ENCODE assay signal across 15 cellular contexts in the genomic region with DNA sequence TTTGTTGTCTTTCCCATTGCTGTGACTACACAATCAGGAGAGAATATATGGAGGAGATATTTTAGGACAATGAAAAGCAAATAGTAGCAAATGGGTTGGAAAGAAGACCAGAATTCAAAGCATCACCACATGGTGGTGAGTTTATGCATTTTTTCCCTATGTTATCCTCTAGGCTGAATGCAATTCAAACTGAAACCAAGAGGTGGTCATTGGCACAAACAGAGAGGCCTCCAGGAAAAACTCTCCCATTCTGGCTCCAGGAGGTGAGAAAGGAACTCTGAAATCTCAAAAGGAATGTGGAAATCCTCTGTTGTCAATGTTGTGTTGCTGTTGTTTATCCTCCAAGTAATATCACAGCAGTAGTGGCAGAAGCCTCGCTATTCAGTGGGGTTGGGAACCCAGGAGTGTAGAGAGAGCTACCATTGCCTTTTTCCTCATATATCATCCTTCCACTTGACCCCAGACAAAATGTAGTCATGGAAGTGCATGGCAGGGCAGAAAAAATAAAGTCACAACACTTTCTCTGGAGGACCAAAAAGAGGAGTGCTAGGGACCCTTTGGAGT.
DNase-seq lines count a peak whose midpoint lies in the region; ATAC-seq and TF ChIP-seq lines count a peak whose summit lies in the region.
"Had no signal": no experiment of that assay in that cellular context is flagged by ENCODE, and none has a peak within 500 bp of the region (broad histone marks: within the 10 kb centered on the region; RNA-seq: fewer than 3 reads in every experiment).

No MANE protein-coding gene starts in this region.

- no peak overlapping the region for H3K18ac ChIP-seq in mesendoderm (ENCODE audit: low read length)

- H3K4me1 ChIP-seq in HCT116 (ENCODE audit: control insufficient read depth in 1 of 2, insufficient read depth in 2 of 2, low read length in 2 of 2) (no peaks in the 10 kb centered on the region), Panc1 (ENCODE audit: control insufficient read depth, insufficient read depth, low read length) (peaks cover 4% of the 10 kb centered on the region; the same call in 1 of the 2 replicates), mesendoderm (ENCODE audit: control insufficient read depth, low read depth, low read length) (no peaks in the 10 kb centered on the region)
- H3K4me1 ChIP-seq: tibial artery had no signal

- peak overlapping the region; percentile 7 for H2BK5ac ChIP-seq in mesendoderm (ENCODE audit: low read length)

- no CpG with 5 or more reads among the region's 1 CpG for WGBS in mesendoderm (ENCODE audit: extremely low coverage, insufficient coverage, low lambda C conversion rate)

- H4K8ac ChIP-seq in mesendoderm (ENCODE audit: low read depth, low read length): no peak overlapping the region

- no TSS peak for BruUV-seq in HCT116 (replicated peaks; lab: Mats Ljungman, UMichigan)
- BruUV-seq in Panc1 (replicated peaks; lab: Mats Ljungman, UMichigan): no TSS peak

- no peaks in the 10 kb centered on the region for H3K9me2 ChIP-seq in HCT116 (ENCODE audit: insufficient read depth)

- DNase-seq in HCT116 (ENCODE audit: low read depth, low spot score): no peak
- no peak for DNase-seq in Panc1 (ENCODE audit: low read depth, low spot score)
- peak; percentile 88 for DNase-seq in mesendoderm
- DNase-seq in central memory CD4-positive, alpha-beta T cell: no peak
- DNase-seq in SKM-1 treated with dmso at 0.1 percent for 144 hours (lab: John Stamatoyannopoulos, UW; ENCODE audit: unreplicated experiment): no peak
- DNase-seq in HCEC 1CT: no peak
- DNase-seq: activated naive CD4-positive, alpha-beta T cell treated with anti-CD3 and anti-CD28 coated beads, Interleukin-2, amount 50 U/mL, for 16 hours; GF-D8; tibial artery had no signal

- in situ Hi-C loops in Panc1 (cut with HindIII; ENCODE audit: low pct_unique_long_range_greater_than_20kb, low sequenced_read_pairs): no loop called here

- no peaks in the 10 kb centered on the region for H3K79me1 ChIP-seq in mesendoderm (ENCODE audit: low read length)

- no peak overlapping the region for H2BK120ac ChIP-seq in mesendoderm (ENCODE audit: low read depth, low read length)

- intact Hi-C loops in HCT116 (cut with micrococcal nuclease): loop anchor here (1.0 to 5.0 kb wide), 2 partner anchors 592 to 830 kb away; no protein-coding TSS in a partner anchor
- intact Hi-C loops in Panc1 (cut with micrococcal nuclease; ENCODE audit: unreplicated experiment): loop anchor here (5.0 to 10.0 kb wide), 2 partner anchors 577 to 835 kb away; no protein-coding TSS in a partner anchor

- no peaks in the 10 kb centered on the region for H4K20me1 ChIP-seq in HCT116 (ENCODE audit: insufficient read depth)

- CTCF ChIA-PET in HCT116 (lab: Charles Lee): no interaction called here
- CTCF ChIA-PET in Panc1 (lab: Charles Lee): no interaction called here

- H4K5ac ChIP-seq in mesendoderm (ENCODE audit: low read length): no peak overlapping the region

- RAD21 ChIA-PET in HCT116 (lab: Charles Lee; ENCODE audit: low non-redundant PET in 1 of 2, low total read pairs in 2 of 2, uncharacterized antibody in 2 of 2, unreplicated experiment in 2 of 2): no interaction called here

- peaks cover 21% of the 10 kb centered on the region for H3K27me3 ChIP-seq in HCT116 (ENCODE audit: insufficient read depth, low read length)
- no peaks in the 10 kb centered on the region for H3K27me3 ChIP-seq in Panc1 (ENCODE audit: control insufficient read depth, insufficient read depth, low read length)
- H3K27me3 ChIP-seq in mesendoderm (ENCODE audit: insufficient read depth, low read length, poor library complexity): no peaks in the 10 kb centered on the region
- H3K27me3 ChIP-seq: cardiac muscle cell, tibial artery had no signal

- H3K27ac ChIP-seq in HCT116 (ENCODE audit: low read depth, low read length) (no peak overlapping the region), Panc1 (ENCODE audit: low read length) (peak overlapping the region; percentile 54; the same call in 1 of the 2 replicates), mesendoderm (ENCODE audit: low read depth, low read length) (peak overlapping the region; percentile 49)
- H3K27ac ChIP-seq: cardiac muscle cell, KMS-11, tibial artery had no signal

- TF ChIP-seq POLR2A in HCT116 (IDR thresholded peaks at IDR 0.05; ENCODE audit: borderline replicate concordance, extremely low read depth, insufficient read depth, insufficient read length): no peak

- no peak for TF ChIP-seq CTCF in HCT116 (IDR thresholded peaks at IDR 0.05 in 2 of 3, conservative IDR thresholded peaks at IDR 0.05 in 1 of 3; ENCODE audit: borderline replicate concordance in 1 of 3, insufficient read depth in 1 of 3, low read depth in 2 of 3, low read length in 2 of 3)
- TF ChIP-seq CTCF in Panc1 (IDR thresholded peaks at IDR 0.05): no peak

- POLR2A ChIA-PET in HCT116 (lab: Charles Lee) (no interaction called here), Panc1 (lab: Charles Lee) (no interaction called here)

- H3K4ac ChIP-seq in mesendoderm (ENCODE audit: low read depth, low read length): no peak overlapping the region

- ATAC-seq in GM19463 (IDR thresholded peaks at IDR 0.05; ENCODE audit: unreplicated experiment) (peak; percentile 11), HCT116 (peak; percentile 60), Panc1 (peak; percentile 59; the same call in 1 of the 2 replicates), HG03520 (IDR thresholded peaks at IDR 0.05; ENCODE audit: unreplicated experiment) (no peak)
- ATAC-seq: activated CD4-positive, alpha-beta T cell treated with anti-CD3 and anti-CD28 coated beads for 36 hours had no signal

- H2BK15ac ChIP-seq in mesendoderm (replicated peaks; ENCODE audit: low read depth): no peak overlapping the region

- no peaks in the 10 kb centered on the region for H3K36me3 ChIP-seq in HCT116 (ENCODE audit: control insufficient read depth in 1 of 2, insufficient read depth in 2 of 2, low read length in 2 of 2)
- H3K36me3 ChIP-seq in Panc1 (ENCODE audit: control insufficient read depth, insufficient read depth, low read length): no peaks in the 10 kb centered on the region
- no peaks in the 10 kb centered on the region for H3K36me3 ChIP-seq in mesendoderm (ENCODE audit: control insufficient read depth, insufficient read depth, low read length)
- H3K36me3 ChIP-seq: cardiac muscle cell, tibial artery had no signal

- no peak overlapping the region for H3K23ac ChIP-seq in mesendoderm (ENCODE audit: low read length)

- H2AK5ac ChIP-seq in mesendoderm (ENCODE audit: low read length): no peak overlapping the region

- H3K9me3 ChIP-seq in HCT116 (ENCODE audit: control insufficient read depth in 1 of 2, insufficient read depth in 1 of 2, low read depth in 1 of 2, low read length in 2 of 2) (no peaks in the 10 kb centered on the region), Panc1 (ENCODE audit: control insufficient read depth, insufficient read depth, low read depth, low read length) (no peaks in the 10 kb centered on the region)
- H3K9me3 ChIP-seq: mucosa of descending colon, tibial artery had no signal

- TF ChIP-seq RAD21 in HCT116 (IDR thresholded peaks at IDR 0.05; ENCODE audit: low read depth): no peak

- H3K4me2 ChIP-seq in HCT116 (ENCODE audit: low read length) (0 out of 2 replicates have a peak overlapping the region, but pooled peaks have one; percentile 7), mesendoderm (ENCODE audit: low read length) (no peak overlapping the region)
- H3K4me2 ChIP-seq: KMS-11 had no signal

- H3K56ac ChIP-seq in mesendoderm (ENCODE audit: low read length): no peak overlapping the region

- no peak overlapping the region for H3K4me3 ChIP-seq in HCT116 (replicated peaks in 1 of 2; ENCODE audit: low read depth in 1 of 2, low read length in 2 of 2)
- H3K4me3 ChIP-seq in Panc1 (ENCODE audit: low read depth in 2 of 2, low read length in 2 of 2): no peak overlapping the region
- no peak overlapping the region for H3K4me3 ChIP-seq in mesendoderm (ENCODE audit: low read length)
- H3K4me3 ChIP-seq: cardiac muscle cell, mucosa of descending colon, tibial artery had no signal

- H3K79me2 ChIP-seq in HCT116 (ENCODE audit: insufficient read depth, low read length) (no peaks in the 10 kb centered on the region), mesendoderm (ENCODE audit: control insufficient read depth, insufficient read depth, low read length) (no peaks in the 10 kb centered on the region)

- H3K9ac ChIP-seq in HCT116 (ENCODE audit: low read length): no peak overlapping the region
- H3K9ac ChIP-seq in mesendoderm (ENCODE audit: low read length): no peak overlapping the region
- H3K9ac ChIP-seq: KMS-11 had no signal

- peak overlapping the region; percentile 31 for H2AFZ ChIP-seq in HCT116 (ENCODE audit: low read depth, low read length, poor library complexity, severe bottlenecking)

TF ChIP-seq in HCT116, 20 proteins besides CTCF, POLR2A, EP300 and RAD21 (continues in another document):
- TF ChIP-seq YY1 (IDR thresholded peaks at IDR 0.05; ENCODE audit: extremely low read depth, insufficient replicate concordance, low read depth, low read length) (no peak), SP1 (IDR thresholded peaks at IDR 0.05; ENCODE audit: low read depth) (no peak), CBX3 (IDR thresholded peaks at IDR 0.05; ENCODE audit: low read depth) (no peak), EGR1 (IDR thresholded peaks at IDR 0.05; ENCODE audit: low read depth) (no peak), EZH2 (IDR thresholded peaks at IDR 0.05) (no peak), CEBPB (IDR thresholded peaks at IDR 0.05; ENCODE audit: low read depth) (no peak), ELF1 (IDR thresholded peaks at IDR 0.05; ENCODE audit: borderline replicate concordance, low read depth) (no peak)
- TF ChIP-seq, protein P1, sequence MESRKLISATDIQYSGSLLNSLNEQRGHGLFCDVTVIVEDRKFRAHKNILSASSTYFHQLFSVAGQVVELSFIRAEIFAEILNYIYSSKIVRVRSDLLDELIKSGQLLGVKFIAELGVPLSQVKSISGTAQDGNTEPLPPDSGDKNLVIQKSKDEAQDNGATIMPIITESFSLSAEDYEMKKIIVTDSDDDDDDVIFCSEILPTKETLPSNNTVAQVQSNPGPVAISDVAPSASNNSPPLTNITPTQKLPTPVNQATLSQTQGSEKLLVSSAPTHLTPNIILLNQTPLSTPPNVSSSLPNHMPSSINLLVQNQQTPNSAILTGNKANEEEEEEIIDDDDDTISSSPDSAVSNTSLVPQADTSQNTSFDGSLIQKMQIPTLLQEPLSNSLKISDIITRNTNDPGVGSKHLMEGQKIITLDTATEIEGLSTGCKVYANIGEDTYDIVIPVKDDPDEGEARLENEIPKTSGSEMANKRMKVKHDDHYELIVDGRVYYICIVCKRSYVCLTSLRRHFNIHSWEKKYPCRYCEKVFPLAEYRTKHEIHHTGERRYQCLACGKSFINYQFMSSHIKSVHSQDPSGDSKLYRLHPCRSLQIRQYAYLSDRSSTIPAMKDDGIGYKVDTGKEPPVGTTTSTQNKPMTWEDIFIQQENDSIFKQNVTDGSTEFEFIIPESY (IDR thresholded peaks at IDR 0.05; ENCODE audit: extremely low read depth, insufficient replicate concordance, low read length): no peak
- TF ChIP-seq, protein P2, sequence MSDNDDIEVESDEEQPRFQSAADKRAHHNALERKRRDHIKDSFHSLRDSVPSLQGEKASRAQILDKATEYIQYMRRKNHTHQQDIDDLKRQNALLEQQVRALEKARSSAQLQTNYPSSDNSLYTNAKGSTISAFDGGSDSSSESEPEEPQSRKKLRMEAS (IDR thresholded peaks at IDR 0.05): no peak
